ENCODE assay signal across 19 cellular contexts in genomic region chrX:147675819-147676218, GRCh38.
DNase-seq lines count a peak whose midpoint lies in the region; ATAC-seq, FAIRE-seq and TF ChIP-seq lines count a peak whose summit lies in the region.
"Had no signal": no experiment of that assay in that cellular context is flagged by ENCODE, and none has a peak within 500 bp of the region (broad histone marks: within the 10 kb centered on the region; RNA-seq: fewer than 3 reads in every experiment).

No MANE protein-coding gene starts in this region.

- H3K4me2 ChIP-seq in DND-41 (ENCODE audit: insufficient read depth, low read length) (peak overlapping the region; percentile 36), H1 (ENCODE audit: insufficient read depth in 1 of 2, low read depth in 2 of 2, low read length in 2 of 2) (no peak overlapping the region)
- H3K4me2 ChIP-seq: A549, KMS-11 had no signal

- H3K9me3 ChIP-seq in DND-41 (ENCODE audit: insufficient read depth, low read length, severe bottlenecking) = peaks cover 3% of the 10 kb centered on the region
- H3K9me3 ChIP-seq in H1 (ENCODE audit: insufficient read depth in 2 of 2, low read depth in 1 of 2, low read length in 1 of 2) = no peaks in the 10 kb centered on the region
- H3K9me3 ChIP-seq in CD4-positive, alpha-beta T cell (ENCODE audit: control insufficient read depth, low read length) = no peaks in the 10 kb centered on the region
- H3K9me3 ChIP-seq in sigmoid colon = no peaks in the 10 kb centered on the region
- H3K9me3 ChIP-seq: A549, HAP-1 had no signal

- no peak overlapping the region for H2BK5ac ChIP-seq in H1 (ENCODE audit: low read depth, low read length)

- no peaks in the 10 kb centered on the region for H3K36me3 Mint-ChIP-seq in CD4-positive, alpha-beta T cell (ENCODE audit: low read depth)
- H3K36me3 Mint-ChIP-seq: CD4-positive, alpha-beta memory T cell had no signal

- no peak overlapping the region for H3K56ac ChIP-seq in H1 (replicated peaks; ENCODE audit: insufficient read length, low read depth, low read length)

- TF ChIP-seq RAD21 in H1 (IDR thresholded peaks at IDR 0.05 in 1 of 2, conservative IDR thresholded peaks at IDR 0.05 in 1 of 2; ENCODE audit: low read depth in 2 of 2, low read length in 2 of 2) = no peak

- POLR2A ChIA-PET in H1 (lab: Charles Lee; ENCODE audit: partially characterized antibody) = interaction anchor here (1.0 kb wide), 1 partner anchor 23 kb away, joined by 3 read pairs; no protein-coding TSS in a partner anchor
- POLR2A ChIA-PET in CD4-positive, alpha-beta T cell (lab: Charles Lee) = no interaction called here

- H4K8ac ChIP-seq in H1 (ENCODE audit: extremely low read depth, insufficient read depth, low read length) = no peak overlapping the region

- no peak overlapping the region for H2AK5ac ChIP-seq in H1 (ENCODE audit: low read depth, low read length)

- no peak for FAIRE-seq in H1 (lab: Jason Lieb, UNC)
- FAIRE-seq: A549, GM12878 had no signal

- no peak overlapping the region for H3K27ac Mint-ChIP-seq in CD4-positive, alpha-beta T cell
- H3K27ac Mint-ChIP-seq: CD4-positive, alpha-beta memory T cell had no signal

- H3K4me1 Mint-ChIP-seq in CD4-positive, alpha-beta T cell (ENCODE audit: low read depth) = no peaks in the 10 kb centered on the region

- H2AFZ ChIP-seq in DND-41 (ENCODE audit: low read depth, low read length) (peak overlapping the region; percentile 79), H1 (ENCODE audit: low read length) (no peak overlapping the region)
- H2AFZ ChIP-seq: GM23248 had no signal

- DNase-seq in DND-41 (peak; percentile 57), H1 (ENCODE audit: low read depth in 1 of 2, low spot score in 2 of 2) (no peak), iPS DF 4.7 (ENCODE audit: extremely low read depth, low spot score) (peak; percentile 9), kidney tubule cell (ENCODE audit: low spot score) (no peak), sigmoid colon (no peak)
- peak; percentile 2 for DNase-seq in Jurkat, Clone E6-1 (ENCODE audit: low read depth, low spot score)
- DNase-seq in CD4-positive, alpha-beta T cell = no peak
- DNase-seq: AML-193; CD4-positive, alpha-beta memory T cell; DMS153; DMS79; GM23248 had no signal

- no peaks in the 10 kb centered on the region for H3K79me1 ChIP-seq in H1 (ENCODE audit: low read depth, low read length)

- H4K20me1 ChIP-seq in DND-41 (ENCODE audit: insufficient read depth, low read length) (no peaks in the 10 kb centered on the region), H1 (replicated peaks in 1 of 2; ENCODE audit: control insufficient read depth in 1 of 2, insufficient read depth in 2 of 2, low read length in 2 of 2) (peaks cover 0 to 4% of the 10 kb centered on the region in 2 experiments)

- no peak overlapping the region for H2BK120ac ChIP-seq in H1 (replicated peaks; ENCODE audit: low read depth, low read length)

- no peaks in the 10 kb centered on the region for H3K27me3 Mint-ChIP-seq in CD4-positive, alpha-beta T cell
- H3K27me3 Mint-ChIP-seq: CD4-positive, alpha-beta memory T cell had no signal

- H2BK12ac ChIP-seq in H1 (ENCODE audit: low read depth, low read length) = no peak overlapping the region

- no peak overlapping the region for H4K91ac ChIP-seq in H1 (replicated peaks; ENCODE audit: insufficient read length, low read length)

- TF ChIP-seq POLR2A in H1 (IDR thresholded peaks at IDR 0.05; ENCODE audit: control extremely low read depth in 1 of 2, low read depth in 2 of 2, low read length in 2 of 2) = no peak
- no peak for TF ChIP-seq POLR2A in sigmoid colon (IDR thresholded peaks at IDR 0.05)

- H3K27ac ChIP-seq in DND-41 (ENCODE audit: low read length) = peak overlapping the region; percentile 86
- no peak overlapping the region for H3K27ac ChIP-seq in H1 (ENCODE audit: low read depth, low read length)
- H3K27ac ChIP-seq in CD4-positive, alpha-beta T cell (ENCODE audit: low read depth, low read length) = no peak overlapping the region
- H3K27ac ChIP-seq in sigmoid colon = no peak overlapping the region
- H3K27ac ChIP-seq: 22Rv1, A549, C4-2B, GM23248, KMS-11 had no signal

- H3K9ac ChIP-seq in DND-41 (ENCODE audit: low read depth, low read length) (peak overlapping the region; percentile 42), H1 (replicated peaks in 1 of 4; ENCODE audit: extremely low read depth in 1 of 4, low read depth in 3 of 4, low read length in 3 of 4) (no peak overlapping the region)
- H3K9ac ChIP-seq: GM23248, KMS-11 had no signal

- H3K23me2 ChIP-seq in H1 (ENCODE audit: low read depth, low read length) = no peaks in the 10 kb centered on the region

- no peak overlapping the region for H3K4me3 Mint-ChIP-seq in CD4-positive, alpha-beta T cell
- H3K4me3 Mint-ChIP-seq: CD4-positive, alpha-beta memory T cell had no signal

- no peak overlapping the region for H2BK20ac ChIP-seq in H1 (ENCODE audit: low read length)

- H3K4me3 ChIP-seq in DND-41 (ENCODE audit: low read depth in 1 of 2, low read length in 2 of 2) (peak overlapping the region in 1 of 2 experiments; percentile 24; a peak in 1 of 4 replicates), H1 (ENCODE audit: extremely low read depth in 1 of 4, insufficient read depth in 2 of 4, low read depth in 3 of 4, low read length in 4 of 4) (no peak overlapping the region), sigmoid colon (no peak overlapping the region)
- H3K4me3 ChIP-seq in Jurkat, Clone E6-1 (ENCODE audit: low read length) = no peak overlapping the region
- H3K4me3 ChIP-seq: A549, GM12878, GM23248, HAP-1 had no signal

- H3K18ac ChIP-seq in H1 (ENCODE audit: extremely low read depth, low read length) = no peak overlapping the region

- CTCF ChIA-PET in H1 (lab: Charles Lee; ENCODE audit: partially characterized antibody) = no interaction called here
- CTCF ChIA-PET in CD4-positive, alpha-beta T cell (lab: Charles Lee) = no interaction called here

- ATAC-seq in DND-41 (ENCODE audit: insufficient read depth, low read depth) (peak; percentile 96), GM18861 (IDR thresholded peaks at IDR 0.05; ENCODE audit: unreplicated experiment) (no peak)
- ATAC-seq in CD4-positive, alpha-beta T cell (ENCODE audit: poor library complexity) = no peak
- ATAC-seq: A549, GM12878 had no signal

- H3K4me1 ChIP-seq in DND-41 (ENCODE audit: insufficient read depth, low read length) (peaks cover 20% of the 10 kb centered on the region), H1 (replicated peaks in 1 of 4; ENCODE audit: control insufficient read depth in 3 of 4, insufficient read depth in 4 of 4, low read length in 3 of 4) (no peaks in the 10 kb centered on the region), sigmoid colon (no peaks in the 10 kb centered on the region)
- H3K4me1 ChIP-seq: A549, HAP-1 had no signal

- no peak overlapping the region for H3K4ac ChIP-seq in H1 (replicated peaks; ENCODE audit: insufficient read length, low read depth, low read length)

- H3K23ac ChIP-seq in H1 (ENCODE audit: insufficient read length) = no peak overlapping the region

- peaks cover 2% of the 10 kb centered on the region for H3K9me3 Mint-ChIP-seq in CD4-positive, alpha-beta T cell
- H3K9me3 Mint-ChIP-seq: CD4-positive, alpha-beta memory T cell had no signal

- TF ChIP-seq EP300 in H1 (IDR thresholded peaks at IDR 0.05; ENCODE audit: borderline replicate concordance in 1 of 2, low read depth in 2 of 2, low read length in 2 of 2) (no peak), sigmoid colon (IDR thresholded peaks at IDR 0.05) (no peak)

- no peaks in the 10 kb centered on the region for H3K36me3 ChIP-seq in DND-41 (ENCODE audit: insufficient read depth, low read length)
- no peaks in the 10 kb centered on the region for H3K36me3 ChIP-seq in H1 (ENCODE audit: control insufficient read depth in 2 of 4, insufficient read depth in 4 of 4, low read length in 3 of 4)
- no peaks in the 10 kb centered on the region for H3K36me3 ChIP-seq in sigmoid colon
- H3K36me3 ChIP-seq: HAP-1 had no signal

- 31% methylated on average over 2 of the region's 2 CpGs; no CpG with 5 or more reads in 1 of the 2 experiments for WGBS in H1 (ENCODE audit: extremely low coverage in 1 of 2, insufficient coverage in 1 of 2, insufficient read length in 1 of 2, insufficient replicate concordance in 2 of 2, low coverage in 1 of 2, low lambda C conversion rate in 2 of 2, missing lambda C conversion rate in 1 of 2), 2 experiments
- WGBS in sigmoid colon, 2 donors = 95 to 96% methylated on average over 2 of the region's 2 CpGs

- H3K14ac ChIP-seq in H1 (ENCODE audit: insufficient read length) = no peak overlapping the region

- intact Hi-C loops in CD4-positive, alpha-beta T cell (cut with DNase I, micrococcal nuclease) = no loop called here
- intact Hi-C loops in sigmoid colon (cut with DNase I) = no loop called here

- no peak overlapping the region for H2BK15ac ChIP-seq in H1 (ENCODE audit: low read length)

- H3K79me2 ChIP-seq in DND-41 (ENCODE audit: insufficient read depth, low read length) = no peaks in the 10 kb centered on the region
- H3K79me2 ChIP-seq in H1 (ENCODE audit: control insufficient read depth in 1 of 2, insufficient read depth in 2 of 2, low read length in 2 of 2) = no peaks in the 10 kb centered on the region

- H4K5ac ChIP-seq in H1 (ENCODE audit: insufficient read length, low read depth, low read length) = no peak overlapping the region

- H3K27me3 ChIP-seq in DND-41 (ENCODE audit: insufficient read depth, low read length, poor library complexity) (no peaks in the 10 kb centered on the region), H1 (replicated peaks in 1 of 4; ENCODE audit: control insufficient read depth in 3 of 4, extremely low read depth in 1 of 4, insufficient read depth in 3 of 4, low read length in 3 of 4) (peaks cover 16 to 51% (median 40%) of the 10 kb centered on the region in 4 experiments), sigmoid colon (no peaks in the 10 kb centered on the region)
- no peaks in the 10 kb centered on the region for H3K27me3 ChIP-seq in CD4-positive, alpha-beta T cell (ENCODE audit: control insufficient read depth, insufficient read depth, low read length)

- TF ChIP-seq CTCF in DND-41 (IDR thresholded peaks at IDR 0.05; ENCODE audit: borderline replicate concordance, extremely low read depth, low read length, poor library complexity, severe bottlenecking) (no peak), H1 (IDR thresholded peaks at IDR 0.05; ENCODE audit: control extremely low read depth in 1 of 3, insufficient read depth in 1 of 3, low read depth in 1 of 3, low read length in 3 of 3) (no peak), sigmoid colon (IDR thresholded peaks at IDR 0.05) (no peak)
- no peak for TF ChIP-seq CTCF in CD4-positive, alpha-beta T cell (IDR thresholded peaks at IDR 0.05)

TF ChIP-seq in H1, 55 proteins besides CTCF, POLR2A, EP300 and RAD21:
- TF ChIP-seq GABPA (IDR thresholded peaks at IDR 0.05; ENCODE audit: borderline replicate concordance, insufficient read depth, low read length) (no peak), TAF7 (optimal IDR thresholded peaks at IDR 0.05; ENCODE audit: borderline replicate concordance, low read depth, low read length) (no peak), SP1 (IDR thresholded peaks at IDR 0.05; ENCODE audit: low read depth, low read length) (0 out of 2 replicates have a peak, but pooled peaks have one; percentile 15), TCF12 (IDR thresholded peaks at IDR 0.05; ENCODE audit: low read depth, low read length) (peak; percentile 93), POLR2AphosphoS5 (IDR thresholded peaks at IDR 0.05; ENCODE audit: low read depth, low read length) (peak; percentile 29; the same call in 1 of the 2 replicates)

Comparison
In these comparisons a context has a peak if more than half of its experiments do, and no peak if none do; other contexts are left out.
1. DNase-seq: peak in DND-41 (single experiment), Jurkat, Clone E6-1 (single experiment) and iPS DF 4.7 (single experiment); none in H1 (0 of 2), CD4-positive, alpha-beta T cell (0 of 10), kidney tubule cell (single experiment) and sigmoid colon (single experiment).